Comparison of ENCODE assay signal across 1 cellular context in the genomic region with DNA sequence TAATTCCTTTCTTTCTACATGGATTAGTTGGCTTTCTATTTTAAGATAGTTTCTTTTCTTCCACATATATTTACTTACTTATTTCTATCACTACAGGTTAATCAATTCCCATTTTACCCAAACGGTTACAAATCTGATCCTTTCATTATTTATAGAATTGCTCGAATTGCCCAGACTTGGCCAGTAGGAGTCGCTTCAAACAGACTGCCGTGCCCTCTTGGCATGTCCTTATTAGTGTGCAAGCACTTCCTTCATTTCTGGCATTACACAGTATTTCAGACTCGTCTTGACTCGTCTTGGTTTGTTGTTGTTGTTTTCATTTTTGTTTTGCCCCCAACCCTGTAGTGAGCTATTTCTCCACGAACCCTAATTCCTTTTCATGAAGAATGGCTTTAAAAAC.
TF ChIP-seq lines count a peak whose summit lies in the region.

No MANE protein-coding gene starts in this region.

TF ChIP-seq in WTC11, 78 proteins besides CTCF, POLR2A, EP300 and RAD21 (continued from another document):
- TF ChIP-seq, protein P1, sequence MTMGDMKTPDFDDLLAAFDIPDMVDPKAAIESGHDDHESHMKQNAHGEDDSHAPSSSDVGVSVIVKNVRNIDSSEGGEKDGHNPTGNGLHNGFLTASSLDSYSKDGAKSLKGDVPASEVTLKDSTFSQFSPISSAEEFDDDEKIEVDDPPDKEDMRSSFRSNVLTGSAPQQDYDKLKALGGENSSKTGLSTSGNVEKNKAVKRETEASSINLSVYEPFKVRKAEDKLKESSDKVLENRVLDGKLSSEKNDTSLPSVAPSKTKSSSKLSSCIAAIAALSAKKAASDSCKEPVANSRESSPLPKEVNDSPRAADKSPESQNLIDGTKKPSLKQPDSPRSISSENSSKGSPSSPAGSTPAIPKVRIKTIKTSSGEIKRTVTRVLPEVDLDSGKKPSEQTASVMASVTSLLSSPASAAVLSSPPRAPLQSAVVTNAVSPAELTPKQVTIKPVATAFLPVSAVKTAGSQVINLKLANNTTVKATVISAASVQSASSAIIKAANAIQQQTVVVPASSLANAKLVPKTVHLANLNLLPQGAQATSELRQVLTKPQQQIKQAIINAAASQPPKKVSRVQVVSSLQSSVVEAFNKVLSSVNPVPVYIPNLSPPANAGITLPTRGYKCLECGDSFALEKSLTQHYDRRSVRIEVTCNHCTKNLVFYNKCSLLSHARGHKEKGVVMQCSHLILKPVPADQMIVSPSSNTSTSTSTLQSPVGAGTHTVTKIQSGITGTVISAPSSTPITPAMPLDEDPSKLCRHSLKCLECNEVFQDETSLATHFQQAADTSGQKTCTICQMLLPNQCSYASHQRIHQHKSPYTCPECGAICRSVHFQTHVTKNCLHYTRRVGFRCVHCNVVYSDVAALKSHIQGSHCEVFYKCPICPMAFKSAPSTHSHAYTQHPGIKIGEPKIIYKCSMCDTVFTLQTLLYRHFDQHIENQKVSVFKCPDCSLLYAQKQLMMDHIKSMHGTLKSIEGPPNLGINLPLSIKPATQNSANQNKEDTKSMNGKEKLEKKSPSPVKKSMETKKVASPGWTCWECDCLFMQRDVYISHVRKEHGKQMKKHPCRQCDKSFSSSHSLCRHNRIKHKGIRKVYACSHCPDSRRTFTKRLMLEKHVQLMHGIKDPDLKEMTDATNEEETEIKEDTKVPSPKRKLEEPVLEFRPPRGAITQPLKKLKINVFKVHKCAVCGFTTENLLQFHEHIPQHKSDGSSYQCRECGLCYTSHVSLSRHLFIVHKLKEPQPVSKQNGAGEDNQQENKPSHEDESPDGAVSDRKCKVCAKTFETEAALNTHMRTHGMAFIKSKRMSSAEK (CRISPR knock-in tag; IDR thresholded peaks at IDR 0.05; ENCODE audit: borderline replicate concordance) = no peak
